In genomic region chr2:72112421-72112820, GRCh38 we compare ENCODE assay signal across 1 cellular context.
A peak's percentile ranks its signal among the peaks of the same experiment; 100 is the strongest.
TF ChIP-seq lines count a peak whose summit lies in the region.

No MANE protein-coding gene starts in this region.

TF ChIP-seq in K562, 482 proteins besides CTCF, POLR2A, EP300 and RAD21 (continued from another document):
- TF ChIP-seq CUX1 (CRISPR knock-in tag; IDR thresholded peaks at IDR 0.05) (no peak), BACH1 (tag; IDR thresholded peaks at IDR 0.05) (peak; percentile 82), HMG20B (CRISPR knock-in tag; IDR thresholded peaks at IDR 0.05) (no peak), ELK3 (CRISPR knock-in tag; IDR thresholded peaks at IDR 0.05) (no peak), SLC30A9 (CRISPR knock-in tag; IDR thresholded peaks at IDR 0.05) (no peak), ZNF384 (IDR thresholded peaks at IDR 0.05; ENCODE audit: low read depth, low read length) (no peak), NFE2 (IDR thresholded peaks at IDR 0.05; ENCODE audit: low read depth) (peak; percentile 69), KHSRP (IDR thresholded peaks at IDR 0.05) (no peak), MAFK (IDR thresholded peaks at IDR 0.05; ENCODE audit: low read length) (peak; percentile 61; the same call in 1 of the 2 replicates), C11orf30 (IDR thresholded peaks at IDR 0.05; ENCODE audit: low read depth) (peak; percentile 92), ELF4 (CRISPR knock-in tag; IDR thresholded peaks at IDR 0.05) (no peak), ZNF316 (IDR thresholded peaks at IDR 0.05) (peak; percentile 91), MAFF (IDR thresholded peaks at IDR 0.05; ENCODE audit: low read length) (peak; percentile 66), PCBP1 (IDR thresholded peaks at IDR 0.05; ENCODE audit: low read depth, low read length, poor library complexity, severe bottlenecking) (no peak), L3MBTL2 (IDR thresholded peaks at IDR 0.05) (peak; percentile 50; the same call in 1 of the 2 replicates)
- TF ChIP-seq, protein P1, sequence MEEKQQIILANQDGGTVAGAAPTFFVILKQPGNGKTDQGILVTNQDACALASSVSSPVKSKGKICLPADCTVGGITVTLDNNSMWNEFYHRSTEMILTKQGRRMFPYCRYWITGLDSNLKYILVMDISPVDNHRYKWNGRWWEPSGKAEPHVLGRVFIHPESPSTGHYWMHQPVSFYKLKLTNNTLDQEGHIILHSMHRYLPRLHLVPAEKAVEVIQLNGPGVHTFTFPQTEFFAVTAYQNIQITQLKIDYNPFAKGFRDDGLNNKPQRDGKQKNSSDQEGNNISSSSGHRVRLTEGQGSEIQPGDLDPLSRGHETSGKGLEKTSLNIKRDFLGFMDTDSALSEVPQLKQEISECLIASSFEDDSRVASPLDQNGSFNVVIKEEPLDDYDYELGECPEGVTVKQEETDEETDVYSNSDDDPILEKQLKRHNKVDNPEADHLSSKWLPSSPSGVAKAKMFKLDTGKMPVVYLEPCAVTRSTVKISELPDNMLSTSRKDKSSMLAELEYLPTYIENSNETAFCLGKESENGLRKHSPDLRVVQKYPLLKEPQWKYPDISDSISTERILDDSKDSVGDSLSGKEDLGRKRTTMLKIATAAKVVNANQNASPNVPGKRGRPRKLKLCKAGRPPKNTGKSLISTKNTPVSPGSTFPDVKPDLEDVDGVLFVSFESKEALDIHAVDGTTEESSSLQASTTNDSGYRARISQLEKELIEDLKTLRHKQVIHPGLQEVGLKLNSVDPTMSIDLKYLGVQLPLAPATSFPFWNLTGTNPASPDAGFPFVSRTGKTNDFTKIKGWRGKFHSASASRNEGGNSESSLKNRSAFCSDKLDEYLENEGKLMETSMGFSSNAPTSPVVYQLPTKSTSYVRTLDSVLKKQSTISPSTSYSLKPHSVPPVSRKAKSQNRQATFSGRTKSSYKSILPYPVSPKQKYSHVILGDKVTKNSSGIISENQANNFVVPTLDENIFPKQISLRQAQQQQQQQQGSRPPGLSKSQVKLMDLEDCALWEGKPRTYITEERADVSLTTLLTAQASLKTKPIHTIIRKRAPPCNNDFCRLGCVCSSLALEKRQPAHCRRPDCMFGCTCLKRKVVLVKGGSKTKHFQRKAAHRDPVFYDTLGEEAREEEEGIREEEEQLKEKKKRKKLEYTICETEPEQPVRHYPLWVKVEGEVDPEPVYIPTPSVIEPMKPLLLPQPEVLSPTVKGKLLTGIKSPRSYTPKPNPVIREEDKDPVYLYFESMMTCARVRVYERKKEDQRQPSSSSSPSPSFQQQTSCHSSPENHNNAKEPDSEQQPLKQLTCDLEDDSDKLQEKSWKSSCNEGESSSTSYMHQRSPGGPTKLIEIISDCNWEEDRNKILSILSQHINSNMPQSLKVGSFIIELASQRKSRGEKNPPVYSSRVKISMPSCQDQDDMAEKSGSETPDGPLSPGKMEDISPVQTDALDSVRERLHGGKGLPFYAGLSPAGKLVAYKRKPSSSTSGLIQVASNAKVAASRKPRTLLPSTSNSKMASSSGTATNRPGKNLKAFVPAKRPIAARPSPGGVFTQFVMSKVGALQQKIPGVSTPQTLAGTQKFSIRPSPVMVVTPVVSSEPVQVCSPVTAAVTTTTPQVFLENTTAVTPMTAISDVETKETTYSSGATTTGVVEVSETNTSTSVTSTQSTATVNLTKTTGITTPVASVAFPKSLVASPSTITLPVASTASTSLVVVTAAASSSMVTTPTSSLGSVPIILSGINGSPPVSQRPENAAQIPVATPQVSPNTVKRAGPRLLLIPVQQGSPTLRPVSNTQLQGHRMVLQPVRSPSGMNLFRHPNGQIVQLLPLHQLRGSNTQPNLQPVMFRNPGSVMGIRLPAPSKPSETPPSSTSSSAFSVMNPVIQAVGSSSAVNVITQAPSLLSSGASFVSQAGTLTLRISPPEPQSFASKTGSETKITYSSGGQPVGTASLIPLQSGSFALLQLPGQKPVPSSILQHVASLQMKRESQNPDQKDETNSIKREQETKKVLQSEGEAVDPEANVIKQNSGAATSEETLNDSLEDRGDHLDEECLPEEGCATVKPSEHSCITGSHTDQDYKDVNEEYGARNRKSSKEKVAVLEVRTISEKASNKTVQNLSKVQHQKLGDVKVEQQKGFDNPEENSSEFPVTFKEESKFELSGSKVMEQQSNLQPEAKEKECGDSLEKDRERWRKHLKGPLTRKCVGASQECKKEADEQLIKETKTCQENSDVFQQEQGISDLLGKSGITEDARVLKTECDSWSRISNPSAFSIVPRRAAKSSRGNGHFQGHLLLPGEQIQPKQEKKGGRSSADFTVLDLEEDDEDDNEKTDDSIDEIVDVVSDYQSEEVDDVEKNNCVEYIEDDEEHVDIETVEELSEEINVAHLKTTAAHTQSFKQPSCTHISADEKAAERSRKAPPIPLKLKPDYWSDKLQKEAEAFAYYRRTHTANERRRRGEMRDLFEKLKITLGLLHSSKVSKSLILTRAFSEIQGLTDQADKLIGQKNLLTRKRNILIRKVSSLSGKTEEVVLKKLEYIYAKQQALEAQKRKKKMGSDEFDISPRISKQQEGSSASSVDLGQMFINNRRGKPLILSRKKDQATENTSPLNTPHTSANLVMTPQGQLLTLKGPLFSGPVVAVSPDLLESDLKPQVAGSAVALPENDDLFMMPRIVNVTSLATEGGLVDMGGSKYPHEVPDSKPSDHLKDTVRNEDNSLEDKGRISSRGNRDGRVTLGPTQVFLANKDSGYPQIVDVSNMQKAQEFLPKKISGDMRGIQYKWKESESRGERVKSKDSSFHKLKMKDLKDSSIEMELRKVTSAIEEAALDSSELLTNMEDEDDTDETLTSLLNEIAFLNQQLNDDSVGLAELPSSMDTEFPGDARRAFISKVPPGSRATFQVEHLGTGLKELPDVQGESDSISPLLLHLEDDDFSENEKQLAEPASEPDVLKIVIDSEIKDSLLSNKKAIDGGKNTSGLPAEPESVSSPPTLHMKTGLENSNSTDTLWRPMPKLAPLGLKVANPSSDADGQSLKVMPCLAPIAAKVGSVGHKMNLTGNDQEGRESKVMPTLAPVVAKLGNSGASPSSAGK (IDR thresholded peaks at IDR 0.05) = peak; percentile 41
- TF ChIP-seq, protein P2, sequence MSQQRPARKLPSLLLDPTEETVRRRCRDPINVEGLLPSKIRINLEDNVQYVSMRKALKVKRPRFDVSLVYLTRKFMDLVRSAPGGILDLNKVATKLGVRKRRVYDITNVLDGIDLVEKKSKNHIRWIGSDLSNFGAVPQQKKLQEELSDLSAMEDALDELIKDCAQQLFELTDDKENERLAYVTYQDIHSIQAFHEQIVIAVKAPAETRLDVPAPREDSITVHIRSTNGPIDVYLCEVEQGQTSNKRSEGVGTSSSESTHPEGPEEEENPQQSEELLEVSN (IDR thresholded peaks at IDR 0.05; ENCODE audit: borderline replicate concordance in 1 of 2, extremely low read depth in 1 of 2, insufficient read depth in 1 of 2, insufficient read length in 1 of 2, low read depth in 1 of 2, low read length in 1 of 2, poor library complexity in 1 of 2, severe bottlenecking in 1 of 2) = peak; percentile 53 to 72
- TF ChIP-seq, protein P3, sequence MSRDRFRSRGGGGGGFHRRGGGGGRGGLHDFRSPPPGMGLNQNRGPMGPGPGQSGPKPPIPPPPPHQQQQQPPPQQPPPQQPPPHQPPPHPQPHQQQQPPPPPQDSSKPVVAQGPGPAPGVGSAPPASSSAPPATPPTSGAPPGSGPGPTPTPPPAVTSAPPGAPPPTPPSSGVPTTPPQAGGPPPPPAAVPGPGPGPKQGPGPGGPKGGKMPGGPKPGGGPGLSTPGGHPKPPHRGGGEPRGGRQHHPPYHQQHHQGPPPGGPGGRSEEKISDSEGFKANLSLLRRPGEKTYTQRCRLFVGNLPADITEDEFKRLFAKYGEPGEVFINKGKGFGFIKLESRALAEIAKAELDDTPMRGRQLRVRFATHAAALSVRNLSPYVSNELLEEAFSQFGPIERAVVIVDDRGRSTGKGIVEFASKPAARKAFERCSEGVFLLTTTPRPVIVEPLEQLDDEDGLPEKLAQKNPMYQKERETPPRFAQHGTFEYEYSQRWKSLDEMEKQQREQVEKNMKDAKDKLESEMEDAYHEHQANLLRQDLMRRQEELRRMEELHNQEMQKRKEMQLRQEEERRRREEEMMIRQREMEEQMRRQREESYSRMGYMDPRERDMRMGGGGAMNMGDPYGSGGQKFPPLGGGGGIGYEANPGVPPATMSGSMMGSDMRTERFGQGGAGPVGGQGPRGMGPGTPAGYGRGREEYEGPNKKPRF (IDR thresholded peaks at IDR 0.05; ENCODE audit: low read depth, low read length) = no peak
TF ChIP-seq in K562: peak in this region for 12.
